ENCODE assay signal across 21 cellular contexts in the genomic region with DNA sequence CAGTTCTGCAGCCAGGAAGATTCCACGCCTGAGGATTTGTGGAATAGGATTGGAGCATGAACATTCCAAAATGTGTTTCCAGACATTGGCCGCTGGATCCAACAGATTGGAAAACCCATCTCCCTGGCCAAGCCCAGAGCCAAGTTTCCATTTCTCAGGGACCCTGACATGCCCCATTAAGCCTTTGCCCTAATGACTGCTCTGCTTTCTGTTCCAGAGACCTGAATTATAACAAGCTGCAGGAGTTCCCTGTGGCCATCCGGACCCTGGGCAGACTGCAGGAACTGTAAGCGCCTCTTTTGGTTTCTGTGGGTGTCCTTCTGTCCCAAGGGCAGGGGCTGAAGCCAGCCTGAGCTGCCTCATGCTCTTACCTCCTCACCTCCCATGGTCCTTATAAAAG.
"Had no signal": no experiment of that assay in that cellular context is flagged by ENCODE, and none has a peak within 500 bp of the region (broad histone marks: within the 10 kb centered on the region; RNA-seq: fewer than 3 reads in every experiment).

No MANE protein-coding gene starts in this region.

- H3K9me3 ChIP-seq: SJSA1 had no signal

- FAIRE-seq: RCC 7860 had no signal

- H3K4me3 ChIP-seq: SJSA1, SK-N-MC had no signal

- H3K27ac ChIP-seq: SJSA1, SK-N-MC had no signal

- DNase-seq: KBM-7, MV-4-11, NCI-H1092, NCI-H1105 treated with DMSO at 0.1 percent for 48 hours, NCI-H1417 treated with DMSO at 0.1 percent for 48 hours, NCI-H146, NCI-H1694 treated with DMSO at 0.1 percent for 48 hours, NCI-H1930, NCI-H2081, NCI-H2107, NCI-H2227 treated with DMSO at 0.1 percent for 48 hours, NCI-H510A, NCI-H524 treated with DMSO at 0.1 percent for 48 hours, NCI-H82, Right ventricle myocardium superior, RPMI8226, SIG-M5, T-helper 1 cell had no signal

- H3K36me3 ChIP-seq: SJSA1 had no signal

- H3K27me3 ChIP-seq: SJSA1 had no signal
